Comparison of ENCODE assay signal across 20 cellular contexts in genomic region chr9:72384710-72385475, GRCh38. TPM values are rescaled to one million over a fixed set of nuclear protein-coding genes. Genes with fewer than 3 reads are reported as not detected.
DNase-seq lines count a peak whose midpoint lies in the region; ATAC-seq, FAIRE-seq and TF ChIP-seq lines count a peak whose summit lies in the region.
"Had no signal": no experiment of that assay in that cellular context is flagged by ENCODE, and none has a peak within 500 bp of the region (broad histone marks: within the 10 kb centered on the region; RNA-seq: fewer than 3 reads in every experiment).

No MANE protein-coding gene starts in this region.

- no peak overlapping the region for H2BK20ac ChIP-seq in H9 (ENCODE audit: low read depth, low read length, poor library complexity, severe bottlenecking)

- no peaks in the 10 kb centered on the region for H3K9me1 ChIP-seq in endothelial cell of umbilical vein (replicated peaks; ENCODE audit: control insufficient read depth, extremely low read depth, insufficient read depth, low read length)

- no peak overlapping the region for H2AK5ac ChIP-seq in H9 (ENCODE audit: insufficient read length, low read length)

- H3K9me3 ChIP-seq in endothelial cell of umbilical vein (replicated peaks; ENCODE audit: control insufficient read depth, insufficient read depth, low read length) (no peaks in the 10 kb centered on the region), H9 (ENCODE audit: control insufficient read depth, low read depth, low read length) (no peaks in the 10 kb centered on the region)

- H3K9ac ChIP-seq in endothelial cell of umbilical vein (replicated peaks; ENCODE audit: extremely low read depth, insufficient read depth, low read length) (no peak overlapping the region), H9 (ENCODE audit: extremely low read depth, insufficient read length, low read length) (no peak overlapping the region)

- TF ChIP-seq CTCF in endothelial cell of umbilical vein (IDR thresholded peaks at IDR 0.05; ENCODE audit: extremely low read depth in 1 of 2, insufficient read depth in 1 of 2, low read depth in 1 of 2, low read length in 2 of 2) (no peak), nephron (IDR thresholded peaks at IDR 0.05; ENCODE audit: unreplicated experiment in 3 of 3) (no peak), H9 (conservative IDR thresholded peaks at IDR 0.05) (no peak)

- H3K4me1 ChIP-seq in endothelial cell of umbilical vein (ENCODE audit: control insufficient read depth, extremely low read depth, insufficient read depth, low read length) (no peaks in the 10 kb centered on the region), H9 (ENCODE audit: insufficient read depth, low read length) (no peaks in the 10 kb centered on the region)

- no peak overlapping the region for H2BK15ac ChIP-seq in H9 (ENCODE audit: low read depth, low read length)

- CTCF ChIA-PET in endothelial cell of umbilical vein (lab: Charles Lee), result interaction anchor here (0.9 kb wide), 1 partner anchor 46 kb away, joined by 3 read pairs; no protein-coding TSS in a partner anchor

- H4K91ac ChIP-seq in H9 (ENCODE audit: insufficient read length, low read depth, low read length), result no peak overlapping the region

- H4K20me1 ChIP-seq in endothelial cell of umbilical vein (replicated peaks; ENCODE audit: control insufficient read depth, extremely low read depth, insufficient read depth, low read length), result no peaks in the 10 kb centered on the region
- H4K20me1 ChIP-seq in H9 (ENCODE audit: control insufficient read depth, insufficient read depth, insufficient read length), result no peaks in the 10 kb centered on the region

- H3K4me1 Mint-ChIP-seq in nephron, result peaks cover 15% of the 10 kb centered on the region
- H3K4me1 Mint-ChIP-seq in H9, result peaks cover 5 to 6% of the 10 kb centered on the region in 2 experiments
- H3K4me1 Mint-ChIP-seq: endodermal cell; mesothelial cell of epicardium; stimulated activated memory B cell treated with anti-CD40 and anti-IgM and Interleukin-4, amounts not matched to agents 10 μg/mL and 1 μg/mL and 100 μg/mL, for 72 hours had no signal

- H2AFZ ChIP-seq in endothelial cell of umbilical vein (ENCODE audit: low read depth, low read length) (peak overlapping the region; percentile 2), H9 (ENCODE audit: low read length) (no peak overlapping the region)

- POLR2A ChIA-PET in endothelial cell of umbilical vein (lab: Charles Lee), result interaction anchor here (2.9 kb wide), 1 partner anchor 20 kb away, joined by 12 read pairs; the partner anchor contains the start of gene ZFAND5

- H3K23me2 ChIP-seq in H9 (ENCODE audit: insufficient read length, low read depth, low read length, poor library complexity, severe bottlenecking), result no peaks in the 10 kb centered on the region

- H3K56ac ChIP-seq in H9 (ENCODE audit: insufficient read length, low read depth, low read length), result no peak overlapping the region

- TF ChIP-seq POLR2A in GM12892 (IDR thresholded peaks at IDR 0.05; ENCODE audit: low read depth, low read length) (no peak), endothelial cell of umbilical vein (IDR thresholded peaks at IDR 0.05; ENCODE audit: low read depth, low read length) (no peak)

- no peak overlapping the region for H3K23ac ChIP-seq in H9 (ENCODE audit: insufficient read length, low read depth, low read length)

- dilution Hi-C loops in endothelial cell of umbilical vein (cut with MboI; ENCODE audit: extremely low pct_ligation_motif_present, low sequenced_read_pairs), result no loop called here

- FAIRE-seq in GM12892 (lab: Jason Lieb, UNC), result peak; percentile 38
- FAIRE-seq in RCC 7860 (lab: Jason Lieb, UNC), result peak; percentile 83
- no peak for FAIRE-seq in endothelial cell of umbilical vein (lab: Jason Lieb, UNC)

- H3K4me3 ChIP-seq in endothelial cell of umbilical vein (replicated peaks in 1 of 3; ENCODE audit: insufficient read depth in 1 of 3, low read depth in 1 of 3, low read length in 3 of 3), result no peak overlapping the region

- no peak overlapping the region for H3K18ac ChIP-seq in H9 (ENCODE audit: insufficient read length, low read depth, low read length)

- H2BK120ac ChIP-seq in H9 (ENCODE audit: low read depth, low read length, poor library complexity, severe bottlenecking), result no peak overlapping the region

- H3K79me2 ChIP-seq in endothelial cell of umbilical vein (ENCODE audit: control insufficient read depth, insufficient read depth, low read length), result no peaks in the 10 kb centered on the region
- H3K79me2 ChIP-seq in H9 (ENCODE audit: insufficient read depth, low read length), result no peaks in the 10 kb centered on the region

- H3K9me3 Mint-ChIP-seq in nephron (no peaks in the 10 kb centered on the region), H9 (peaks cover 0 to 6% of the 10 kb centered on the region in 2 experiments; a peak in 2 of 5 replicates)
- H3K9me3 Mint-ChIP-seq: CD8-positive, alpha-beta T cell; endodermal cell; mesothelial cell of epicardium; stimulated activated memory B cell treated with anti-CD40 and anti-IgM and Interleukin-4, amounts not matched to agents 10 μg/mL and 1 μg/mL and 100 μg/mL, for 72 hours had no signal

- no peak overlapping the region for H3K4me2 ChIP-seq in endothelial cell of umbilical vein (ENCODE audit: insufficient read depth, low read length)
- H3K4me2 ChIP-seq in H9 (ENCODE audit: insufficient read depth, insufficient read length, low read length), result no peak overlapping the region

- no peak overlapping the region for H3T11ph ChIP-seq in H9 (ENCODE audit: low read length)

- no peak overlapping the region for H3K4me3 Mint-ChIP-seq in nephron
- no peak overlapping the region for H3K4me3 Mint-ChIP-seq in H9
- H3K4me3 Mint-ChIP-seq: CD8-positive, alpha-beta T cell; endodermal cell; mesothelial cell of epicardium; stimulated activated memory B cell treated with anti-CD40 and anti-IgM and Interleukin-4, amounts not matched to agents 10 μg/mL and 1 μg/mL and 100 μg/mL, for 72 hours had no signal

- H3K27ac Mint-ChIP-seq in nephron (peak overlapping the region; percentile 17 to 73 (median 18)), H9 (no peak overlapping the region)
- H3K27ac Mint-ChIP-seq: CD8-positive, alpha-beta T cell; endodermal cell; mesothelial cell of epicardium; stimulated activated memory B cell treated with anti-CD40 and anti-IgM and Interleukin-4, amounts not matched to agents 10 μg/mL and 1 μg/mL and 100 μg/mL, for 72 hours had no signal

- H3K27ac ChIP-seq in endothelial cell of umbilical vein (ENCODE audit: insufficient read depth, low read depth, low read length), result no peak overlapping the region
- H3K27ac ChIP-seq in H9 (ENCODE audit: insufficient read length, low read depth, low read length), result no peak overlapping the region

- BruUV-seq in endothelial cell of umbilical vein (replicated peaks; lab: Mats Ljungman, UMichigan), result no TSS peak

- H2BK12ac ChIP-seq in H9 (ENCODE audit: insufficient read length, low read depth, low read length), result no peak overlapping the region

- ATAC-seq in HG03135 (IDR thresholded peaks at IDR 0.05; ENCODE audit: unreplicated experiment), result no peak
- no peak for ATAC-seq in GM21576 (IDR thresholded peaks at IDR 0.05; ENCODE audit: unreplicated experiment)
- ATAC-seq: CD8-positive, alpha-beta T cell; Right ventricle myocardium inferior; stimulated activated memory B cell treated with anti-CD40 and anti-IgM and Interleukin-4, amounts not matched to agents 10 μg/mL and 1 μg/mL and 100 μg/mL, for 72 hours had no signal

- H3K27me3 Mint-ChIP-seq in nephron (ENCODE audit: low read depth), result no peaks in the 10 kb centered on the region
- no peaks in the 10 kb centered on the region for H3K27me3 Mint-ChIP-seq in H9 (ENCODE audit: low read depth)

- H2BK5ac ChIP-seq in H9 (ENCODE audit: insufficient read length, low read length), result no peak overlapping the region

- H3K27me3 ChIP-seq in endothelial cell of umbilical vein (ENCODE audit: control insufficient read depth in 2 of 2, insufficient read depth in 2 of 2, low read length in 2 of 2), result no peaks in the 10 kb centered on the region
- H3K27me3 ChIP-seq in H9 (ENCODE audit: insufficient read depth, low read length), result no peaks in the 10 kb centered on the region

- H3K36me3 Mint-ChIP-seq in nephron (ENCODE audit: low read depth), result no peaks in the 10 kb centered on the region
- peaks cover 0 to 2% (median 0%) of the 10 kb centered on the region in 3 experiments; a peak in 2 of 7 replicates for H3K36me3 Mint-ChIP-seq in H9 (ENCODE audit: insufficient read depth in 1 of 3, low read depth in 3 of 3)
- H3K36me3 Mint-ChIP-seq: CD8-positive, alpha-beta T cell; mesothelial cell of epicardium; stimulated activated memory B cell treated with anti-CD40 and anti-IgM and Interleukin-4, amounts not matched to agents 10 μg/mL and 1 μg/mL and 100 μg/mL, for 72 hours had no signal

- no peak overlapping the region for H3K14ac ChIP-seq in H9 (ENCODE audit: insufficient read depth, low read length)

- no peak overlapping the region for H3K4ac ChIP-seq in H9 (ENCODE audit: low read depth, low read length)

- H3K79me1 ChIP-seq in H9 (ENCODE audit: insufficient read depth, low read depth, low read length, poor library complexity, severe bottlenecking), result no peaks in the 10 kb centered on the region

- H3K36me3 ChIP-seq in endothelial cell of umbilical vein (ENCODE audit: control insufficient read depth in 2 of 2, extremely low read depth in 1 of 2, insufficient read depth in 2 of 2, low read length in 2 of 2), result no peaks in the 10 kb centered on the region

- whole genome bisulfite sequencing in H9 (ENCODE audit: extremely low coverage, insufficient read length, low lambda C conversion rate), result no CpG with 5 or more reads among the region's 5 CpGs

- intact Hi-C loops in endothelial cell of umbilical vein (cut with micrococcal nuclease), result no loop called here

- no peak overlapping the region for H4K5ac ChIP-seq in H9 (ENCODE audit: insufficient read length, low read depth, low read length)

- no peak overlapping the region for H4K8ac ChIP-seq in H9 (replicated peaks; ENCODE audit: insufficient read length, low read depth, low read length)

- DNase-seq in GM12892 (ENCODE audit: insufficient read length), result no peak
- DNase-seq in RCC 7860 (ENCODE audit: low spot score), result no peak
- DNase-seq in endothelial cell of umbilical vein (ENCODE audit: low read depth, low spot score), result no peak
- no peak for DNase-seq in H9
- DNase-seq in cortex of kidney (lab: John Stamatoyannopoulos, UW), result no peak
- DNase-seq: activated CD4-positive, alpha-beta T cell treated with anti-CD3 and anti-CD28 coated beads, Interleukin-2, amount 50 U/mL, for 1 hour; activated naive CD4-positive, alpha-beta T cell; CD8-positive, alpha-beta T cell; cerebellar nuclear complex; DMS79; endodermal cell; hypothalamus; MV-4-11; NCI-H2029 had no signal

RNA-seq across cellular contexts. Expression of gene ZFAND5, which starts 19.9 kb away (rescaled TPM):
- 94.7 TPM for polyA plus RNA-seq in GM12892 (2012; ENCODE audit: missing spikeins)
- total RNA-seq in endothelial cell of umbilical vein, result 176 and 194 TPM in 2 replicates
- polyA plus RNA-seq in endothelial cell of umbilical vein, result 57.8 and 63.7 TPM in 2 replicates
- polyA plus RNA-seq in endothelial cell of umbilical vein (2011; cell fraction: cytosol; rRNA removed), result 75.0 and 104 TPM in 2 replicates
- polyA plus RNA-seq in endothelial cell of umbilical vein (2011; cell fraction: nucleus; rRNA removed), result 297 and 313 TPM in 2 replicates
- 154 and 193 TPM in 2 replicates for polyA plus RNA-seq in endothelial cell of umbilical vein (2012)
- polyA minus RNA-seq in endothelial cell of umbilical vein, result 50.9 and 54.7 TPM in 2 replicates
- 28.7 TPM for polyA minus RNA-seq in endothelial cell of umbilical vein (2011; cell fraction: cytosol; rRNA and poly(A)+ RNA removed)
- 163 and 188 TPM in 2 replicates for polyA minus RNA-seq in endothelial cell of umbilical vein (2011; cell fraction: nucleus; rRNA and poly(A)+ RNA removed)
- 293 and 304 TPM in 2 replicates for total RNA-seq in H9 (2021)

Comparison
In these comparisons a context has a peak if more than half of its experiments do, and no peak if none do; other contexts are left out.
1. H3K27ac Mint-ChIP-seq: peak in nephron (3 of 3); none in H9 (0 of 3).